Comparison of ENCODE assay signal across 1 cellular context in the genomic region with DNA sequence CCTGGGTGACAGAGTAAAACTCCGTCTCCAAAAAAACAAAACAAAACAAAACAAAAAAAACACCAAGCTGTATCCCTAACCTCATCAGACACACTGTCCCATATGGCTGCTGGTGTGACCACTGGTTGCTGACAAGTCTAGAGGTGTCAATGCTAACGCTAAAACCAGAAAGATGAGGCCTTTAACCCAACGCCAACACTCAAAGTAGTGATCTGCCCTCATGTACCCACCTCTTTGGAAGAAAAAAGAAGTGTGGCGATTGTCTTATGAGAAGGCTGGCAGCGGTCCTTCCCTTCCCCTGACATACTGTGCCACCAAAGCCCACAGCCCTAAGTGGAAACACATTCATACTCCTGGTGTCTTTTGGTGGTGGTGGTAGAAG.
TF ChIP-seq lines count a peak whose summit lies in the region.

No MANE protein-coding gene starts in this region.

TF ChIP-seq in IMR-90, 13 proteins besides CTCF, POLR2A, EP300 and RAD21:
- TF ChIP-seq RFX5 (IDR thresholded peaks at IDR 0.05; ENCODE audit: low read depth, low read length) (no peak), BHLHE40 (IDR thresholded peaks at IDR 0.05; ENCODE audit: low read depth, low read length) (no peak), MXI1 (IDR thresholded peaks at IDR 0.05; ENCODE audit: borderline replicate concordance, low read depth, low read length) (no peak), MAFK (IDR thresholded peaks at IDR 0.05; ENCODE audit: low read depth, low read length) (no peak), NFE2L2 (IDR thresholded peaks at IDR 0.05; ENCODE audit: low read depth, low read length) (no peak), CHD1 (IDR thresholded peaks at IDR 0.05; ENCODE audit: low read depth, low read length) (no peak), CEBPB (IDR thresholded peaks at IDR 0.05; ENCODE audit: low read depth, low read length) (no peak), FOS (IDR thresholded peaks at IDR 0.05; ENCODE audit: low read depth, low read length) (no peak)
TF ChIP-seq in IMR-90: peak in this region for 0.
